10 cellular contexts compared by ENCODE assay signal in the genomic region with DNA sequence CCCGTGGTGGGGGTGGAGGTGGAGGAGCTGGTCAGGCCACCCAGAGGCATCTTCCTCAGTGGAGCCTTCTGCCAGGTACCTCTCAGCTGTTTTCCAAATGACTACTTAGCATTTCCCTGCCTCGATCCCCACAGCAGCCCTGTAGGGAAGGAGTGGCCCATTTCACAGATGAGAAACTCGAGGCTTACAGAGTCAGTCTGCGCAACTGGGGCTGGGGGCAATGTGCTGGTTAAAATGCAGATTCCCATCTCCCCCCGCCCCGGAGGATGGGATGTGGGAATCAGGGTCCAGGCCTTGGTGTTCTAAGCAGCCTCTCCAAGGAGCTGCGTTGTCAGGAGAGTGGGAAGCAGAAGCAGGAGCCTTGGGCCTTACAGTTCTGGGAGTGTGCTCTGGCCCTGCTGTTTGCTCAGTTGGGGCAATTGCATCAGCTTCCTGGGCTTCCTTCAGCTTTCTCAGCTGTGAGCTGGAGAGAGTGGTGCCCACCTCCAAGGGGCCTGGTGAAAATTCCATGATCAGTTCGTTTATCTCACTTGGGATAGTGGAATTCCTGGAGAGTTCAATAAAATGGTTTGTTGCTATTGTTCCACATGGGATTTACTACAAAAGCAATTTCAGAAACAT. TPM values are rescaled to one million over a fixed set of nuclear protein-coding genes. Genes with fewer than 3 reads are reported as not detected.
DNase-seq lines count a peak whose midpoint lies in the region; ATAC-seq and TF ChIP-seq lines count a peak whose summit lies in the region.
"Had no signal": no experiment of that assay in that cellular context is flagged by ENCODE, and none has a peak within 500 bp of the region (broad histone marks: within the 10 kb centered on the region; RNA-seq: fewer than 3 reads in every experiment).

No MANE protein-coding gene starts in this region.

- no peak for TF ChIP-seq POLR2A in sigmoid colon (IDR thresholded peaks at IDR 0.05)

- peaks cover 52% of the 10 kb centered on the region for H4K20me1 ChIP-seq in DND-41 (ENCODE audit: insufficient read depth, low read length)

- peaks cover 4% of the 10 kb centered on the region; the same call in 1 of the 2 replicates for H3K4me1 ChIP-seq in DND-41 (ENCODE audit: insufficient read depth, low read length)
- peaks cover 0 to 76% (median 49%) of the 10 kb centered on the region in 4 donors for H3K4me1 ChIP-seq in sigmoid colon

- H3K27me3 ChIP-seq in DND-41 (ENCODE audit: insufficient read depth, low read length, poor library complexity) (no peaks in the 10 kb centered on the region), sigmoid colon (no peaks in the 10 kb centered on the region)

- H3K9ac ChIP-seq in DND-41 (ENCODE audit: low read depth, low read length): no peak overlapping the region

- no peaks in the 10 kb centered on the region for H3K9me3 ChIP-seq in DND-41 (ENCODE audit: insufficient read depth, low read length, severe bottlenecking)
- no peaks in the 10 kb centered on the region for H3K9me3 ChIP-seq in sigmoid colon

- H3K36me3 ChIP-seq in DND-41 (ENCODE audit: insufficient read depth, low read length): no peaks in the 10 kb centered on the region
- no peaks in the 10 kb centered on the region for H3K36me3 ChIP-seq in sigmoid colon

- ATAC-seq in DND-41 (ENCODE audit: insufficient read depth, low read depth) (no peak), GM21619 (IDR thresholded peaks at IDR 0.05; ENCODE audit: unreplicated experiment) (no peak)

- WGBS in sigmoid colon, 2 donors: 88 to 93% methylated on average over 8 of the region's 8 CpGs

- no peak overlapping the region for H3K4me2 ChIP-seq in DND-41 (ENCODE audit: insufficient read depth, low read length)

- DNase-seq in DND-41 (peak; percentile 16), UCSD-AML1 (lab: John Stamatoyannopoulos, UW; ENCODE audit: unreplicated experiment) (peak; percentile 30), fibroblast of peridontal ligament (ENCODE audit: extremely low read depth) (peak; percentile 66), sigmoid colon (no peak), superior temporal gyrus (ENCODE audit: extremely low spot score) (no peak), HUDEP-2 (lab: John Stamatoyannopoulos, UW; ENCODE audit: unreplicated experiment in 76 of 76) (no peak)
- no peak for DNase-seq in activated CD4-positive, alpha-beta T cell treated with anti-CD3 and anti-CD28 coated beads, Interleukin-2, amount 50 U/mL, for 4 hours
- DNase-seq: activated CD8-positive, alpha-beta memory T cell treated with anti-CD3 and anti-CD28 coated beads, Interleukin-2, amount 50 U/mL, for 48 hours; SIG-M5 had no signal

- no peak for TF ChIP-seq EP300 in sigmoid colon (IDR thresholded peaks at IDR 0.05)

- H2AFZ ChIP-seq in DND-41 (ENCODE audit: low read depth, low read length): no peak overlapping the region

- H3K27ac ChIP-seq in DND-41 (ENCODE audit: low read length) (peak overlapping the region; percentile 53), sigmoid colon (peak overlapping the region; percentile 1 to 95 (median 72))

- intact Hi-C loops in sigmoid colon (cut with DNase I): no loop called here

- no peak for TF ChIP-seq CTCF in DND-41 (IDR thresholded peaks at IDR 0.05; ENCODE audit: borderline replicate concordance, extremely low read depth, low read length, poor library complexity, severe bottlenecking)
- TF ChIP-seq CTCF in sigmoid colon (IDR thresholded peaks at IDR 0.05): no peak

- H3K4me3 ChIP-seq in DND-41 (ENCODE audit: low read depth in 1 of 2, low read length in 2 of 2) (no peak overlapping the region), sigmoid colon (no peak overlapping the region)

- peaks cover 64% of the 10 kb centered on the region for H3K79me2 ChIP-seq in DND-41 (ENCODE audit: insufficient read depth, low read length)

RNA-seq across cellular contexts. Expression of a gene that starts 19.4 kb away (rescaled TPM):
- 100 to 1,000 TPM in 1 of 4 donors, 10 to 100 TPM in 3; 80.6 to 117 (median 95.7) TPM for total RNA-seq in sigmoid colon
- 100 to 1,000 TPM; 125 to 160 (median 132) TPM for polyA plus RNA-seq in sigmoid colon

Comparison
In these comparisons a context has a peak if more than half of its experiments do, and no peak if none do; other contexts are left out.
1. DNase-seq: peak in DND-41 (single experiment), UCSD-AML1 (single experiment) and fibroblast of peridontal ligament (single experiment); none in sigmoid colon (single experiment), activated CD4-positive, alpha-beta T cell treated with anti-CD3 and anti-CD28 coated beads, Interleukin-2, amount 50 U/mL, for 4 hours (0 of 2), superior temporal gyrus (single experiment) and HUDEP-2 (0 of 76).